In the genomic region with DNA sequence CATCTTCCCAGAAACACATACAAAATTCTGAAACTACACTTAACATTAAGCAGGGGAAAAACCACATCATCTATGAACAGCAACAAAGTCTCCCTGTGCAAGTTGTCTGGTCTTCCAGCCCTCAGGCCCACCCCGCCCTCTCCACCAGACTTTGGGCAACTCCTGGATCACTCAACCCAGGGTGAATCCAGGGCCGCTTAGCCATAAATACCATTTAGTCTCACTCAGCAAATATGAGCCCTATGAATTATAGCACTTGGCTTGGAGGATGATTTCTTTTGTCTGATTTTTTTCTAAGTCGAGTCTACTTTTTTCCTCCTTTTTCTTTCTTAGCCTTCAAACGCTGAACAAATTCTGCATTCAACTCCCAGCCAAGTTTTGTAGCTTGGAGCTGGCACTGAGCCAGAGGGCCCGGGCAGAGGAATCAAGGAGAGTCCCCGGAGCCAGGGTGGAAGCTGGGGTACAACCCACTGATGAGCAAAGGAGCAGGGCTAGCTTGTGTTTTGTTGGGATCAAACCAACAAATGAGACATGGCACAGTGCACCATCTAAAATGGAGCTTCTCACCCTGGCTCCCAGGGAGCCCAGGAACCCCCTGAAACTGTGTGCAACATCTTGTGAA, we compare ENCODE assay signal across 1 cellular context.
A peak's percentile ranks its signal among the peaks of the same experiment; 100 is the strongest.
TF ChIP-seq lines count a peak whose summit lies in the region.

No MANE protein-coding gene starts in this region.

TF ChIP-seq in K562, 482 proteins besides CTCF, POLR2A, EP300 and RAD21:
- TF ChIP-seq C11orf30 (IDR thresholded peaks at IDR 0.05; ENCODE audit: low read depth) (0 out of 2 replicates have a peak, but pooled peaks have one; percentile 19), ZNF316 (IDR thresholded peaks at IDR 0.05) (peak; percentile 39; the same call in 1 of the 2 replicates), RNF2 (IDR thresholded peaks at IDR 0.05) (no peak), NFIX (CRISPR knock-in tag; IDR thresholded peaks at IDR 0.05; ENCODE audit: low read depth) (peak; percentile 38), DACH1 (IDR thresholded peaks at IDR 0.05; ENCODE audit: partially characterized antibody) (no peak), PHB (CRISPR knock-in tag; IDR thresholded peaks at IDR 0.05) (no peak), NFIC (IDR thresholded peaks at IDR 0.05) (peak; percentile 87), BACH1 (tag; IDR thresholded peaks at IDR 0.05) (no peak), TAL1 (IDR thresholded peaks at IDR 0.05) (no peak), RB1 (IDR thresholded peaks at IDR 0.05; ENCODE audit: low read depth) (no peak)
- TF ChIP-seq, protein P1, sequence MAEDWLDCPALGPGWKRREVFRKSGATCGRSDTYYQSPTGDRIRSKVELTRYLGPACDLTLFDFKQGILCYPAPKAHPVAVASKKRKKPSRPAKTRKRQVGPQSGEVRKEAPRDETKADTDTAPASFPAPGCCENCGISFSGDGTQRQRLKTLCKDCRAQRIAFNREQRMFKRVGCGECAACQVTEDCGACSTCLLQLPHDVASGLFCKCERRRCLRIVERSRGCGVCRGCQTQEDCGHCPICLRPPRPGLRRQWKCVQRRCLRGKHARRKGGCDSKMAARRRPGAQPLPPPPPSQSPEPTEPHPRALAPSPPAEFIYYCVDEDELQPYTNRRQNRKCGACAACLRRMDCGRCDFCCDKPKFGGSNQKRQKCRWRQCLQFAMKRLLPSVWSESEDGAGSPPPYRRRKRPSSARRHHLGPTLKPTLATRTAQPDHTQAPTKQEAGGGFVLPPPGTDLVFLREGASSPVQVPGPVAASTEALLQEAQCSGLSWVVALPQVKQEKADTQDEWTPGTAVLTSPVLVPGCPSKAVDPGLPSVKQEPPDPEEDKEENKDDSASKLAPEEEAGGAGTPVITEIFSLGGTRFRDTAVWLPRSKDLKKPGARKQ (CRISPR knock-in tag; IDR thresholded peaks at IDR 0.05) = no peak
